ENCODE assay signal across 1 cellular context in genomic region chr17:57242148-57242547, GRCh38.
TF ChIP-seq lines count a peak whose summit lies in the region.

No MANE protein-coding gene starts in this region.

TF ChIP-seq in H1, 55 proteins besides CTCF, POLR2A, EP300 and RAD21:
- no peak for TF ChIP-seq TAF7 (optimal IDR thresholded peaks at IDR 0.05; ENCODE audit: borderline replicate concordance, low read depth, low read length)
- TF ChIP-seq SUZ12 (IDR thresholded peaks at IDR 0.05; ENCODE audit: low read length): no peak
- TF ChIP-seq SAP30 (IDR thresholded peaks at IDR 0.05; ENCODE audit: insufficient read depth, insufficient replicate concordance, low read length): no peak
- no peak for TF ChIP-seq E2F6 (IDR thresholded peaks at IDR 0.05)
- no peak for TF ChIP-seq POLR2AphosphoS5 (IDR thresholded peaks at IDR 0.05; ENCODE audit: low read depth, low read length)
- TF ChIP-seq PHF8 (conservative IDR thresholded peaks at IDR 0.05; ENCODE audit: low read depth, low read length): no peak
- TF ChIP-seq MAFK (IDR thresholded peaks at IDR 0.05; ENCODE audit: low read depth, low read length): no peak
